In the genomic region with DNA sequence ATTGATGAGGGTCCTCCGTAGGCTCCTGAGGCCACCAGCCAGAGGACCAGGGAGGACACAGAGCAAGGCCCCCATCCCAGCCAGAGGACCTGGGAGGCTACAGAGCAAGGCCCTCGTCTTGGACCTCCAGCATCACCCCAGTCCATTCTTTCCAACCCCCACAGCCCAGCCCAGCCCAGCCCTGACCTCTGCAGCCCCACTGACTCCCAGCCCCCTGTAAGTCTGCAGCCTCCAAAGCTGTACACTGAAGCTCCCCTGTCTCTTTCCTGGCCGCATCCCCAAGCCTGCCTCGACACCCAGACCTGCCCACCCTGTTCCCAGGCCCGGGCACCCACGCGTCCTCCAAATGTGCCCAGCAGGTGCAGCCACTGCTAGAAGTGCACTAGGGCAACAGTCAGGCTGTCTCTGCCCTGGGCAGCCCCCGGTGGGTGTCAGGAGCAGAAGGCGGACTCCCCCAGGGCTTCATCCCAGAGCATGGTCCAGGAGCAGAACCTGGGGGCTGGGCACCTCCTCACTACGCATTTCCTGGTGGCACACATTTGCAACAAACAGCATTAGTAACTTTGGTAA, we compare ENCODE assay signal across 9 cellular contexts. TPM values are rescaled to one million over a fixed set of nuclear protein-coding genes. Genes with fewer than 3 reads are reported as not detected.
DNase-seq lines count a peak whose midpoint lies in the region; ATAC-seq and TF ChIP-seq lines count a peak whose summit lies in the region.
"Had no signal": no experiment of that assay in that cellular context is flagged by ENCODE, and none has a peak within 500 bp of the region (broad histone marks: within the 10 kb centered on the region; RNA-seq: fewer than 3 reads in every experiment).

No MANE protein-coding gene starts in this region.

- H3K27ac ChIP-seq in heart right ventricle: peak overlapping the region; percentile 3 to 87 (median 82)
- peak overlapping the region; percentile 16 for H3K27ac ChIP-seq in caudate nucleus (ENCODE audit: low read depth, low read length)
- no peak overlapping the region for H3K27ac ChIP-seq in muscle layer of colon (ENCODE audit: low read depth, low read length)

- no peaks in the 10 kb centered on the region for H3K9me3 ChIP-seq in heart right ventricle
- no peaks in the 10 kb centered on the region for H3K9me3 ChIP-seq in muscle layer of colon (ENCODE audit: low read length)

- ATAC-seq in heart right ventricle (no peak), GM19467 (IDR thresholded peaks at IDR 0.05; ENCODE audit: unreplicated experiment) (no peak)

- H3K4me3 ChIP-seq in heart right ventricle (peak overlapping the region in 9 of 10 donors; percentile 51 to 80 (median 73)), muscle layer of colon (ENCODE audit: low read depth in 1 of 2, low read length in 2 of 2) (peak overlapping the region in 1 of 2 donors; percentile 67)

- H3K27me3 ChIP-seq in heart right ventricle: peaks cover 0 to 7% (median 0%) of the 10 kb centered on the region in 7 donors
- H3K27me3 ChIP-seq in muscle layer of colon (ENCODE audit: control insufficient read depth in 1 of 2, insufficient read depth in 2 of 2, low read length in 2 of 2): no peaks in the 10 kb centered on the region

- H3K9ac ChIP-seq in muscle layer of colon (ENCODE audit: low read length): peak overlapping the region; percentile 53

- TF ChIP-seq CTCF in heart right ventricle (IDR thresholded peaks at IDR 0.05): no peak

- H3K36me3 ChIP-seq in heart right ventricle: peaks cover 0 to 1% (median 0%) of the 10 kb centered on the region in 9 donors
- peaks cover 3% of the 10 kb centered on the region for H3K36me3 ChIP-seq in muscle layer of colon (ENCODE audit: insufficient read depth, low read length)

- H3K4me1 ChIP-seq in heart right ventricle (peaks cover 29 to 63% (median 55%) of the 10 kb centered on the region in 9 donors), muscle layer of colon (ENCODE audit: insufficient read depth, low read length) (peaks cover 25% of the 10 kb centered on the region)

- 90 to 92% methylated on average over 10 of the region's 10 CpGs for WGBS in heart right ventricle, 2 donors

- DNase-seq in heart right ventricle (no peak), cardiac septum (ENCODE audit: low spot score) (no peak), caudate nucleus (lab: John Stamatoyannopoulos, UW) (no peak), medulla oblongata (ENCODE audit: extremely low spot score) (no peak), amygdala (lab: John Stamatoyannopoulos, UW) (no peak)
- no peak for DNase-seq in stimulated activated CD4-positive, alpha-beta T cell treated with anti-CD3 and anti-CD28 coated beads, Interleukin-2, amount 100 ng/mL, for 24 hours
- DNase-seq: DMS79 treated with DMSO at 0.1 percent for 48 hours had no signal

- intact Hi-C loops in heart right ventricle (cut with DNase I): loop anchor here in 2 of 10 donors (5.0 kb wide), 1 partner anchor 40 kb away; the partner anchor contains the start of genes ACAP3 (in 2 of the 2) and PUSL1 (in 2 of the 2)
- intact Hi-C loops in cardiac septum (cut with DNase I): loop anchor here (2.0 kb wide), 1 partner anchor 22 kb away; the partner anchor contains the start of genes CPTP and INTS11

RNA-seq across cellular contexts. Expression of gene DVL1, which starts 2.1 kb away (rescaled TPM):
- total RNA-seq in heart right ventricle: 100 to 1,000 TPM in 3 of 10 donors, 10 to 100 TPM in 7; 64.7 to 153 (median 78.0) TPM
- 100 to 1,000 TPM in 1 of 2 donors, 10 to 100 TPM in 1; 75.4 to 153 TPM for polyA plus RNA-seq in heart right ventricle
- 96.2 TPM for total RNA-seq in cardiac septum

RNA-seq across cellular contexts. Expression of gene MXRA8, which starts 11.2 kb away (rescaled TPM):
- total RNA-seq in heart right ventricle (10 to 100 TPM in 9 of 10 donors, 1 to 10 TPM in 1; 7.2 to 23.3 (median 14.6) TPM), cardiac septum (30.5 TPM)
- polyA plus RNA-seq in heart right ventricle: 10 to 100 TPM; 28.7 to 35.6 TPM

RNA-seq across cellular contexts. Expression of gene TAS1R3, which starts 16.0 kb away (rescaled TPM):
- under 1 TPM; 0.16 to 0.87 (median 0.35) TPM for total RNA-seq in heart right ventricle
- 1 to 10 TPM in 1 of 2 donors, under 1 TPM in 1; 0.39 to 3.1 TPM for polyA plus RNA-seq in heart right ventricle
- 0.62 TPM for total RNA-seq in cardiac septum

RNA-seq across cellular contexts. Expression of gene CPTP, which starts 22.5 kb away (rescaled TPM):
- total RNA-seq in heart right ventricle (100 to 1,000 TPM in 1 of 10 donors, 10 to 100 TPM in 9; 49.4 to 126 (median 65.4) TPM), cardiac septum (50.2 TPM)
- polyA plus RNA-seq in heart right ventricle: 100 to 1,000 TPM in 1 of 2 donors, 10 to 100 TPM in 1; 55.3 to 222 TPM

RNA-seq across cellular contexts. Expression of gene INTS11, which starts 22.7 kb away (rescaled TPM):
- total RNA-seq in heart right ventricle (10 to 100 TPM; 44.7 to 91.7 (median 56.6) TPM), cardiac septum (73.8 TPM)
- 100 to 1,000 TPM in 1 of 2 donors, 10 to 100 TPM in 1; 92.6 to 269 TPM for polyA plus RNA-seq in heart right ventricle
